In the genomic region with DNA sequence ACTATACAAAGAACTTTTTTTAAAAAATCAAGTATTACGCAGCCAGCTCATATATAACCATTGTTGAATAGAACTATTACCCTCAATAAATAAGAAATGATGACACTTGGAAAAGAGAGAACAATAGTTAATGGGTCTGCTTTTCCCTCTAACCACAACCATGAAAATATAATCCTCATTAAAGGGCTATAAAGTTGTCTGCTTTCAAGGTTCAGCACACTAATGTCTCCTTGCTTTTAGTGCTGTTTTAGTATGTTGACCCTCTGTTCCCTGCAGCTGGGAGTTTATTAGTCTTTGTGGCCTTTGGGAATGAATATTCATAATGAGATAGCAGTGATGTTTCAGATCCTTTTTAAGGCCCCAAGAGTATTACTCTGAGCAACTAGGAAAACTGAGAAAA, we compare ENCODE assay signal across 17 cellular contexts.
"Had no signal": no experiment of that assay in that cellular context is flagged by ENCODE, and none has a peak within 500 bp of the region (broad histone marks: within the 10 kb centered on the region; RNA-seq: fewer than 3 reads in every experiment).

No MANE protein-coding gene starts in this region.

- H3K36me3 Mint-ChIP-seq: type B pancreatic cell had no signal

- H3K27ac ChIP-seq: cardiac muscle cell, esophagus muscularis mucosa, right lobe of liver, spleen had no signal

- H3K27me3 ChIP-seq: cardiac muscle cell, esophagus muscularis mucosa, right lobe of liver, spleen had no signal

- H3K9me3 Mint-ChIP-seq: activated CD4-positive, alpha-beta T cell treated with anti-CD3 and anti-CD28 coated beads, Interleukin-2, amount 10 ng/mL, durations not matched to agents 7 days and 5 days; activated naive CD8-positive, alpha-beta T cell treated with anti-CD3 and anti-CD28 coated beads, Interleukin-2, amount 50 U/mL, for 24 hours; nephron; stimulated activated naive B cell treated with anti-CD40 and anti-IgM and Interleukin-4, amounts not matched to agents 10 μg/mL and 1 μg/mL and 100 μg/mL, for 72 hours; type B pancreatic cell had no signal

- ATAC-seq: activated naive CD8-positive, alpha-beta T cell treated with anti-CD3 and anti-CD28 coated beads, Interleukin-2, amount 50 U/mL, for 24 hours; stimulated activated naive B cell treated with anti-CD40 and anti-IgM and Interleukin-4, amounts not matched to agents 10 μg/mL and 1 μg/mL and 100 μg/mL, for 72 hours had no signal

- H3K4me3 Mint-ChIP-seq: activated CD4-positive, alpha-beta T cell treated with anti-CD3 and anti-CD28 coated beads, Interleukin-2, amount 10 ng/mL, durations not matched to agents 7 days and 5 days; activated naive CD8-positive, alpha-beta T cell treated with anti-CD3 and anti-CD28 coated beads, Interleukin-2, amount 50 U/mL, for 24 hours; nephron; stimulated activated naive B cell treated with anti-CD40 and anti-IgM and Interleukin-4, amounts not matched to agents 10 μg/mL and 1 μg/mL and 100 μg/mL, for 72 hours; type B pancreatic cell had no signal

- H3K27ac Mint-ChIP-seq: activated CD4-positive, alpha-beta T cell treated with anti-CD3 and anti-CD28 coated beads, Interleukin-2, amount 10 ng/mL, durations not matched to agents 7 days and 5 days; activated naive CD8-positive, alpha-beta T cell treated with anti-CD3 and anti-CD28 coated beads, Interleukin-2, amount 50 U/mL, for 24 hours; nephron; progenitor cell of endocrine pancreas; stimulated activated naive B cell treated with anti-CD40 and anti-IgM and Interleukin-4, amounts not matched to agents 10 μg/mL and 1 μg/mL and 100 μg/mL, for 72 hours; type B pancreatic cell had no signal

- DNase-seq: activated CD4-positive, alpha-beta T cell treated with anti-CD3 and anti-CD28 coated beads, Interleukin-2, amount 10 ng/mL, durations not matched to agents 7 days and 5 days; activated CD4-positive, CD25-positive, alpha-beta regulatory T cell; activated CD8-positive, alpha-beta memory T cell treated with anti-CD3 and anti-CD28 coated beads for 24 hours; activated naive CD4-positive, alpha-beta T cell treated with Interleukin-2 at 50 U/mL for 16 hours; activated naive CD8-positive, alpha-beta T cell treated with anti-CD3 and anti-CD28 coated beads, Interleukin-2, amount 50 U/mL, for 24 hours; mesendoderm; occipital lobe; right lobe of liver; spleen; stimulated activated CD4-positive, alpha-beta T cell treated with anti-CD3 and anti-CD28 coated beads, Interleukin-2, amount 100 ng/mL, for 24 hours; stimulated activated naive B cell treated with anti-CD40 and anti-IgM and Interleukin-4, amounts not matched to agents 10 μg/mL and 1 μg/mL and 100 μg/mL, for 72 hours; substantia nigra had no signal

- H3K36me3 ChIP-seq: cardiac muscle cell, esophagus muscularis mucosa, right lobe of liver had no signal

- H3K27me3 Mint-ChIP-seq: activated CD4-positive, alpha-beta T cell treated with anti-CD3 and anti-CD28 coated beads, Interleukin-2, amount 10 ng/mL, durations not matched to agents 7 days and 5 days; activated naive CD8-positive, alpha-beta T cell treated with anti-CD3 and anti-CD28 coated beads, Interleukin-2, amount 50 U/mL, for 24 hours; progenitor cell of endocrine pancreas; stimulated activated naive B cell treated with anti-CD40 and anti-IgM and Interleukin-4, amounts not matched to agents 10 μg/mL and 1 μg/mL and 100 μg/mL, for 72 hours; type B pancreatic cell had no signal

- H3K4me3 ChIP-seq: cardiac muscle cell, esophagus muscularis mucosa, right lobe of liver, spleen had no signal

- H3K9me3 ChIP-seq: esophagus muscularis mucosa, right lobe of liver, spleen had no signal

- H3K4me1 Mint-ChIP-seq: activated CD4-positive, alpha-beta T cell treated with anti-CD3 and anti-CD28 coated beads, Interleukin-2, amount 10 ng/mL, durations not matched to agents 7 days and 5 days; activated naive CD8-positive, alpha-beta T cell treated with anti-CD3 and anti-CD28 coated beads, Interleukin-2, amount 50 U/mL, for 24 hours; stimulated activated naive B cell treated with anti-CD40 and anti-IgM and Interleukin-4, amounts not matched to agents 10 μg/mL and 1 μg/mL and 100 μg/mL, for 72 hours had no signal

- H3K4me1 ChIP-seq: right lobe of liver, spleen had no signal
